ENCODE assay signal across 14 cellular contexts in the genomic region with DNA sequence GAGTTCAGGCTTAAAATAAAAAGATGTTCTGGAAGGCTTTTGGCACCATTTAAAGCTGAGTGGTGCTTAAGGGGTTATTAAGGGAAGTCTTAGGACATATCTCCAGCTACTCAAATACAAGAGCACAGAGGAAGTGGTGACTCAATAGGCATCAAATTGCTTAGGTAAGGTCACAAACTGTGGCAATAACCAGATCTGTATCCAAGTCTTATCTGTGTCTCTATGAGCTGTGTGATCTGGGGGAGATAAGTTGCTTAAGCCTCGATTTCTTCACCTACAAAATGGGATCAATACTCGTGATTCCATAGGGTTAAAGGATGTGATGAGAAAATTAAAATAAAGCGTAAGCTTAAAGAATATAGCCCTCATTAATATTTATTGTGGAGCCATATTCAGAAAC. TPM values are rescaled to one million over a fixed set of nuclear protein-coding genes. Genes with fewer than 3 reads are reported as not detected.
DNase-seq lines count a peak whose midpoint lies in the region; ATAC-seq, FAIRE-seq and TF ChIP-seq lines count a peak whose summit lies in the region.
"Had no signal": no experiment of that assay in that cellular context is flagged by ENCODE, and none has a peak within 500 bp of the region (broad histone marks: within the 10 kb centered on the region; RNA-seq: fewer than 3 reads in every experiment).

No MANE protein-coding gene starts in this region.

- H3K4me3 Mint-ChIP-seq in MCF 10A (ENCODE audit: unreplicated experiment), result no peak overlapping the region
- H3K4me3 Mint-ChIP-seq: B cell, nephron had no signal

- in situ Hi-C loops in mammary epithelial cell (cut with MboI; ENCODE audit: low sequenced_read_pairs in 2 of 2), result no loop called here

- H3K27ac Mint-ChIP-seq in MCF 10A (ENCODE audit: low read depth, unreplicated experiment), result no peak overlapping the region
- H3K27ac Mint-ChIP-seq: B cell, nephron had no signal

- no peaks in the 10 kb centered on the region for H3K79me2 ChIP-seq in mammary epithelial cell (ENCODE audit: insufficient read depth, low read length)

- BruUV-seq in MCF 10A (replicated peaks; lab: Mats Ljungman, UMichigan) (no TSS peak), mammary epithelial cell (replicated peaks; lab: Mats Ljungman, UMichigan) (no TSS peak)

- H3K27ac ChIP-seq in breast epithelium, result no peak overlapping the region
- H3K27ac ChIP-seq in mammary epithelial cell (ENCODE audit: insufficient read depth, low read depth, low read length), result no peak overlapping the region
- H3K27ac ChIP-seq in upper lobe of right lung, result no peak overlapping the region
- H3K27ac ChIP-seq in effector memory CD4-positive, alpha-beta T cell (ENCODE audit: insufficient read depth, low read length, poor library complexity, severe bottlenecking), result no peak overlapping the region
- H3K27ac ChIP-seq: transverse colon had no signal

- intact Hi-C loops in MCF 10A (cut with micrococcal nuclease), result no loop called here
- intact Hi-C loops in breast epithelium (cut with DNase I; ENCODE audit: low total_unique reads), result loop anchor here (2.0 kb wide), 1 partner anchor 53 kb away; no protein-coding TSS in a partner anchor
- intact Hi-C loops in mammary epithelial cell (cut with micrococcal nuclease), result no loop called here
- intact Hi-C loops in upper lobe of right lung (cut with DNase I), result no loop called here

- ATAC-seq in upper lobe of right lung, result peak; percentile 63

- H3K4me1 ChIP-seq in breast epithelium (no peaks in the 10 kb centered on the region), mammary epithelial cell (ENCODE audit: insufficient read depth, low read length) (peaks cover 7% of the 10 kb centered on the region), upper lobe of right lung (no peaks in the 10 kb centered on the region)
- peaks cover 6% of the 10 kb centered on the region for H3K4me1 ChIP-seq in effector memory CD4-positive, alpha-beta T cell (ENCODE audit: control insufficient read depth, insufficient read depth, low read length, poor library complexity, severe bottlenecking)
- H3K4me1 ChIP-seq: transverse colon had no signal

- CTCF ChIA-PET in MCF 10A (lab: Yijun Ruan, JAX) (interaction anchor here (1.0 to 1.3 kb wide), 3 partner anchors 14 to 58 kb away, joined by 3 to 5 read pairs (median 3); no protein-coding TSS in a partner anchor), mammary epithelial cell (lab: Charles Lee; ENCODE audit: low non-redundant PET) (no interaction called here)

- no peak overlapping the region for H2AFZ ChIP-seq in mammary epithelial cell (ENCODE audit: low read depth, low read length)

- no peaks in the 10 kb centered on the region for H3K36me3 Mint-ChIP-seq in MCF 10A (ENCODE audit: insufficient read depth, unreplicated experiment)

- no peaks in the 10 kb centered on the region for H3K27me3 Mint-ChIP-seq in MCF 10A (ENCODE audit: insufficient read depth, unreplicated experiment)
- H3K27me3 Mint-ChIP-seq: B cell had no signal

- POLR2A ChIA-PET in MCF 10A (lab: Yijun Ruan, JAX), result no interaction called here

- H3K9ac ChIP-seq in mammary epithelial cell (ENCODE audit: insufficient read depth, low read length), result no peak overlapping the region

- WGBS in mammary epithelial cell (ENCODE audit: low coverage, missing lambda C conversion rate), result 66% methylated on average over 3 of the region's 3 CpGs

- H3K9me3 ChIP-seq in breast epithelium (no peaks in the 10 kb centered on the region), mammary epithelial cell (replicated peaks; ENCODE audit: insufficient read depth, low read length) (no peaks in the 10 kb centered on the region), upper lobe of right lung (no peaks in the 10 kb centered on the region)
- no peaks in the 10 kb centered on the region for H3K9me3 ChIP-seq in effector memory CD4-positive, alpha-beta T cell (ENCODE audit: control insufficient read depth, low read length)
- H3K9me3 ChIP-seq: transverse colon had no signal

- TF ChIP-seq POLR2A in breast epithelium (IDR thresholded peaks at IDR 0.05) (no peak), H54 (IDR thresholded peaks at IDR 0.05; ENCODE audit: low read depth, low read length) (no peak)

- H3K4me1 Mint-ChIP-seq in MCF 10A (ENCODE audit: insufficient read depth, unreplicated experiment), result peaks cover 10% of the 10 kb centered on the region
- H3K4me1 Mint-ChIP-seq: nephron had no signal

- H3K36me3 ChIP-seq in breast epithelium, result no peaks in the 10 kb centered on the region
- H3K36me3 ChIP-seq in mammary epithelial cell (ENCODE audit: insufficient read depth, low read length), result no peaks in the 10 kb centered on the region
- H3K36me3 ChIP-seq in upper lobe of right lung, result no peaks in the 10 kb centered on the region
- no peaks in the 10 kb centered on the region for H3K36me3 ChIP-seq in effector memory CD4-positive, alpha-beta T cell (ENCODE audit: control insufficient read depth, insufficient read depth, low read length)
- H3K36me3 ChIP-seq: transverse colon had no signal

- DNase-seq in MCF 10A (ENCODE audit: unreplicated experiment) (peak; percentile 85), breast epithelium (ENCODE audit: low spot score in 2 of 2) (no peak), NOMO-1 (lab: John Stamatoyannopoulos, UW; ENCODE audit: unreplicated experiment in 2 of 2) (peak; percentile 27 to 81), mammary epithelial cell (peak; percentile 35), upper lobe of right lung (no peak), H54 (ENCODE audit: insufficient read length, low spot score) (no peak), GM19239 (ENCODE audit: insufficient read length, low spot score) (no peak)
- no peak for DNase-seq in effector memory CD4-positive, alpha-beta T cell
- DNase-seq: NCI-H2107, transverse colon had no signal

- dilution Hi-C loops in mammary epithelial cell (cut with HindIII; ENCODE audit: low sequenced_read_pairs), result no loop called here

- no peaks in the 10 kb centered on the region for H4K20me1 ChIP-seq in mammary epithelial cell (ENCODE audit: insufficient read depth, low read length)

- no peak for TF ChIP-seq CTCF in MCF 10A (IDR thresholded peaks at IDR 0.05; ENCODE audit: unreplicated experiment)
- no peak for TF ChIP-seq CTCF in breast epithelium (IDR thresholded peaks at IDR 0.05)
- no peak for TF ChIP-seq CTCF in mammary epithelial cell (conservative IDR thresholded peaks at IDR 0.05 in 1 of 2, IDR thresholded peaks at IDR 0.05 in 1 of 2; ENCODE audit: extremely low read depth in 1 of 2, insufficient read depth in 1 of 2, low read depth in 1 of 2, low read length in 2 of 2)
- TF ChIP-seq CTCF in upper lobe of right lung (IDR thresholded peaks at IDR 0.05), result no peak

- no peaks in the 10 kb centered on the region for H3K9me3 Mint-ChIP-seq in MCF 10A (ENCODE audit: unreplicated experiment)
- H3K9me3 Mint-ChIP-seq: nephron had no signal

- H3K27me3 ChIP-seq in breast epithelium, result no peaks in the 10 kb centered on the region
- no peaks in the 10 kb centered on the region for H3K27me3 ChIP-seq in mammary epithelial cell (ENCODE audit: insufficient read depth, low read length)
- H3K27me3 ChIP-seq in upper lobe of right lung, result no peaks in the 10 kb centered on the region
- no peaks in the 10 kb centered on the region for H3K27me3 ChIP-seq in effector memory CD4-positive, alpha-beta T cell (replicated peaks; ENCODE audit: control insufficient read depth, insufficient read depth, low read length, poor library complexity, severe bottlenecking)
- H3K27me3 ChIP-seq: transverse colon had no signal

- H3K4me2 ChIP-seq in mammary epithelial cell (ENCODE audit: insufficient read depth, low read depth, low read length), result no peak overlapping the region

- no peak for FAIRE-seq in H54 (lab: Jason Lieb, UNC)
- FAIRE-seq in GM19239 (lab: Jason Lieb, UNC), result no peak

- no peak overlapping the region for H3K4me3 ChIP-seq in breast epithelium
- H3K4me3 ChIP-seq in mammary epithelial cell (replicated peaks in 1 of 3; ENCODE audit: insufficient read depth in 1 of 3, low read depth in 2 of 3, low read length in 3 of 3), result no peak overlapping the region
- H3K4me3 ChIP-seq in upper lobe of right lung, result no peak overlapping the region
- no peak overlapping the region for H3K4me3 ChIP-seq in effector memory CD4-positive, alpha-beta T cell (ENCODE audit: insufficient read depth, low read depth, low read length, poor library complexity, severe bottlenecking)
- H3K4me3 ChIP-seq: transverse colon had no signal

RNA-seq across cellular contexts. Expression of gene HDC, which starts 7.6 kb away (rescaled TPM):
- total RNA-seq in MCF 10A (2022) (not detected in 2 replicates), breast epithelium (10 to 100 TPM in 1 of 3 donors, 1 to 10 TPM in 1, not detected in 1; 1.0 to 11.0 TPM), mammary epithelial cell (not detected), upper lobe of right lung (4.1 TPM)
- polyA plus RNA-seq in mammary epithelial cell, result not detected
- not detected for polyA minus RNA-seq in mammary epithelial cell
- total RNA-seq: B cell, chondrocyte, G401 had no signal

Comparison
In these comparisons a context has a peak if more than half of its experiments do, and no peak if none do; other contexts are left out.
1. DNase-seq: peak in MCF 10A (single experiment), NOMO-1 (2 of 2) and mammary epithelial cell (single experiment); none in breast epithelium (0 of 2), upper lobe of right lung (single experiment), H54 (single experiment), GM19239 (single experiment) and effector memory CD4-positive, alpha-beta T cell (0 of 3).